Comparison of ENCODE assay signal across 7 cellular contexts in genomic region chr22:36339171-36340065, GRCh38. TPM values are rescaled to one million over a fixed set of nuclear protein-coding genes. Genes with fewer than 3 reads are reported as not detected.
DNase-seq lines count a peak whose midpoint lies in the region; ATAC-seq and TF ChIP-seq lines count a peak whose summit lies in the region.

No MANE protein-coding gene starts in this region.

- peaks cover 99% of the 10 kb centered on the region for H4K20me1 ChIP-seq in IMR-90 (ENCODE audit: insufficient read depth, low read length)

- peak overlapping the region; percentile 58 for H2BK120ac ChIP-seq in IMR-90 (ENCODE audit: low read depth, low read length)

- H3K36me3 Mint-ChIP-seq in activated naive CD4-positive, alpha-beta T cell treated with anti-CD3 and anti-CD28 coated beads, Interleukin-2, amount 50 U/mL, for 24 hours = peaks cover 27% of the 10 kb centered on the region

- H2BK20ac ChIP-seq in IMR-90 (ENCODE audit: low read depth, low read length) = peak overlapping the region; percentile 53; the same call in 1 of the 2 replicates

- peak overlapping the region; percentile 92 for H3K27ac Mint-ChIP-seq in activated naive CD4-positive, alpha-beta T cell treated with anti-CD3 and anti-CD28 coated beads, Interleukin-2, amount 50 U/mL, for 24 hours

- intact Hi-C loops in IMR-90 (cut with micrococcal nuclease) = no loop called here
- intact Hi-C loops in left ventricle myocardium inferior (cut with micrococcal nuclease) = loop anchor here (10.0 kb wide), 1 partner anchor 45 kb away; the partner anchor contains the start of gene MYH9
- intact Hi-C loops in stomach (cut with DNase I; ENCODE audit: low total_unique reads) = no loop called here

- peak; percentile 14; the same call in 1 of the 2 replicates for TF ChIP-seq RAD21 in IMR-90 (IDR thresholded peaks at IDR 0.05; ENCODE audit: low read length)

- H3K9ac ChIP-seq in IMR-90 (ENCODE audit: low read depth, low read length) = peak overlapping the region; percentile 17; the same call in 1 of the 2 replicates

- TF ChIP-seq POLR2A in IMR-90 (IDR thresholded peaks at IDR 0.05; ENCODE audit: low read depth, low read length) (no peak; the same call in 1 of the 2 replicates), stomach (IDR thresholded peaks at IDR 0.05) (no peak)

- peak overlapping the region; percentile 40; the same call in 1 of the 2 replicates for H4K91ac ChIP-seq in IMR-90 (ENCODE audit: insufficient read depth, low read depth, low read length)

- H3K9me3 ChIP-seq in IMR-90 (ENCODE audit: control insufficient read depth, insufficient read depth, low read length) (no peaks in the 10 kb centered on the region), left ventricle myocardium inferior (replicated peaks) (no peaks in the 10 kb centered on the region), stomach (no peaks in the 10 kb centered on the region)

- H2AK5ac ChIP-seq in IMR-90 (ENCODE audit: low read depth, low read length) = peak overlapping the region; percentile 50

- TSS peak; percentile 8 for BruUV-seq in IMR-90 (replicated peaks; lab: Mats Ljungman, UMichigan)

- in situ Hi-C loops in IMR-90 (cut with MboI; ENCODE audit: low sequenced_read_pairs) = no loop called here

- POLR2A ChIA-PET in IMR-90 (lab: Charles Lee; ENCODE audit: unreplicated experiment) = no interaction called here

- peak overlapping the region in 1 of 2 experiments; percentile 70; a peak in 2 of 4 replicates for H4K8ac ChIP-seq in IMR-90 (ENCODE audit: low read depth in 2 of 2, low read length in 2 of 2)

- no peak overlapping the region for H2AK9ac ChIP-seq in IMR-90 (replicated peaks; ENCODE audit: low read depth, low read length, poor library complexity)

- WGBS in IMR-90 (ENCODE audit: extremely low coverage in 2 of 2, insufficient read length in 1 of 2), 2 experiments = 33% methylated on average over 1 of the region's 6 CpGs; no CpG with 5 or more reads in 1 of the 2 experiments
- 45 to 63% (median 53%) methylated on average over 6 of the region's 6 CpGs for WGBS in stomach, 5 donors

- H3K14ac ChIP-seq in IMR-90 (replicated peaks; ENCODE audit: low read depth, low read length) = peak overlapping the region; percentile 87

- H2BK15ac ChIP-seq in IMR-90 (ENCODE audit: low read depth, low read length) = peak overlapping the region; percentile 21; the same call in 1 of the 3 replicates

- H3K4me2 ChIP-seq in IMR-90 (ENCODE audit: low read depth, low read length) = 0 out of 2 replicates have a peak overlapping the region, but pooled peaks have one; percentile 1

- peak overlapping the region; percentile 90 for H2BK5ac ChIP-seq in IMR-90 (ENCODE audit: low read depth, low read length, poor library complexity, severe bottlenecking)

- peaks cover 4 to 79% of the 10 kb centered on the region in 2 experiments; a peak in 3 of 4 replicates for H3K79me1 ChIP-seq in IMR-90 (ENCODE audit: low read depth in 1 of 2, low read length in 2 of 2)

- peak overlapping the region; percentile 25; the same call in 1 of the 2 replicates for H4K5ac ChIP-seq in IMR-90 (ENCODE audit: low read depth, low read length)

- H3K4me3 ChIP-seq in IMR-90 (ENCODE audit: insufficient read depth, low read depth, low read length) (no peak overlapping the region), left ventricle myocardium inferior (no peak overlapping the region), stomach (no peak overlapping the region)

- H3K56ac ChIP-seq in IMR-90 (ENCODE audit: extremely low read depth, insufficient read depth, low read length) = peak overlapping the region; percentile 49; the same call in 1 of the 2 replicates

- H3K36me3 ChIP-seq in IMR-90 (ENCODE audit: control insufficient read depth, insufficient read depth, low read length) (peaks cover 82% of the 10 kb centered on the region), left ventricle myocardium inferior (peaks cover 82% of the 10 kb centered on the region), stomach (peaks cover 57 to 99% (median 94%) of the 10 kb centered on the region in 4 donors)

- peak overlapping the region; percentile 85 for H3K23ac ChIP-seq in IMR-90 (ENCODE audit: low read depth, low read length)

- peaks cover 94% of the 10 kb centered on the region for H3K4me1 Mint-ChIP-seq in activated naive CD4-positive, alpha-beta T cell treated with anti-CD3 and anti-CD28 coated beads, Interleukin-2, amount 50 U/mL, for 24 hours

- peak overlapping the region; percentile 67 for H3K4me3 Mint-ChIP-seq in activated naive CD4-positive, alpha-beta T cell treated with anti-CD3 and anti-CD28 coated beads, Interleukin-2, amount 50 U/mL, for 24 hours

- H3K9me1 ChIP-seq in IMR-90 (ENCODE audit: insufficient read depth, low read length) = peaks cover 43% of the 10 kb centered on the region

- peak overlapping the region; percentile 62 for H3K27ac ChIP-seq in IMR-90 (ENCODE audit: insufficient read depth, low read length)
- peak overlapping the region; percentile 100 for H3K27ac ChIP-seq in left ventricle myocardium inferior (replicated peaks)
- H3K27ac ChIP-seq in stomach = peak overlapping the region in 4 of 5 donors; percentile 95 to 100 (median 95)

- no peaks in the 10 kb centered on the region for H3K27me3 ChIP-seq in IMR-90 (ENCODE audit: control insufficient read depth, insufficient read depth, low read length)
- no peaks in the 10 kb centered on the region for H3K27me3 ChIP-seq in left ventricle myocardium inferior (ENCODE audit: low read depth)
- no peaks in the 10 kb centered on the region for H3K27me3 ChIP-seq in stomach

- dilution Hi-C loops in IMR-90 (cut with HindIII; ENCODE audit: low sequenced_read_pairs, unreplicated experiment) = no loop called here

- H3K4me1 ChIP-seq in IMR-90 (ENCODE audit: control insufficient read depth, insufficient read depth, low read length) (peaks cover 59% of the 10 kb centered on the region), left ventricle myocardium inferior (peaks cover 100% of the 10 kb centered on the region), stomach (peaks cover 82 to 100% (median 97%) of the 10 kb centered on the region in 4 donors)

- peak overlapping the region; percentile 26; the same call in 1 of the 2 replicates for H3K18ac ChIP-seq in IMR-90 (ENCODE audit: low read depth, low read length)

- ATAC-seq in IMR-90 (ENCODE audit: low read depth) = peak; percentile 27

- H3K4ac ChIP-seq in IMR-90 (ENCODE audit: low read depth, low read length) = peak overlapping the region; percentile 78

- DNase-seq in IMR-90 (peak; percentile 78), left ventricle myocardium inferior (no peak), stomach (no peak), NCI-H1694 treated with DMSO at 0.1 percent for 48 hours (lab: John Stamatoyannopoulos, UW) (no peak), NCI-H2196 treated with DMSO at 0.1 percent for 48 hours (lab: John Stamatoyannopoulos, UW; ENCODE audit: unreplicated experiment) (no peak), NCI-H524 (lab: John Stamatoyannopoulos, UW) (no peak)

- H3K9me3 Mint-ChIP-seq in activated naive CD4-positive, alpha-beta T cell treated with anti-CD3 and anti-CD28 coated beads, Interleukin-2, amount 50 U/mL, for 24 hours = no peaks in the 10 kb centered on the region

- H2AFZ ChIP-seq in IMR-90 (replicated peaks; ENCODE audit: low read length, poor library complexity) = no peak overlapping the region

- TF ChIP-seq EP300 in stomach (IDR thresholded peaks at IDR 0.05) = no peak

- TF ChIP-seq CTCF in IMR-90 (conservative IDR thresholded peaks at IDR 0.05; ENCODE audit: low read depth, low read length) (no peak), left ventricle myocardium inferior (IDR thresholded peaks at IDR 0.05; ENCODE audit: borderline replicate concordance) (no peak), stomach (IDR thresholded peaks at IDR 0.05) (no peak)

- no peaks in the 10 kb centered on the region for H3K27me3 Mint-ChIP-seq in activated naive CD4-positive, alpha-beta T cell treated with anti-CD3 and anti-CD28 coated beads, Interleukin-2, amount 50 U/mL, for 24 hours

- CTCF ChIA-PET in IMR-90 (lab: Yijun Ruan, JAX) = no interaction called here

TF ChIP-seq in IMR-90, 13 proteins besides CTCF, POLR2A, EP300 and RAD21:
- TF ChIP-seq MAZ (IDR thresholded peaks at IDR 0.05; ENCODE audit: borderline replicate concordance, low read depth, low read length) (no peak), RFX5 (IDR thresholded peaks at IDR 0.05; ENCODE audit: low read depth, low read length) (no peak), USF2 (IDR thresholded peaks at IDR 0.05; ENCODE audit: low read depth, low read length) (no peak), FOS (IDR thresholded peaks at IDR 0.05; ENCODE audit: low read depth, low read length) (no peak), SMC3 (IDR thresholded peaks at IDR 0.05; ENCODE audit: low read depth, low read length) (no peak), BHLHE40 (IDR thresholded peaks at IDR 0.05; ENCODE audit: low read depth, low read length) (no peak), ELK1 (IDR thresholded peaks at IDR 0.05; ENCODE audit: borderline replicate concordance, low read depth, low read length) (no peak), RCOR1 (IDR thresholded peaks at IDR 0.05; ENCODE audit: insufficient replicate concordance, low read length) (no peak), MAFK (IDR thresholded peaks at IDR 0.05; ENCODE audit: low read depth, low read length) (no peak), CEBPB (IDR thresholded peaks at IDR 0.05; ENCODE audit: low read depth, low read length) (no peak), NFE2L2 (IDR thresholded peaks at IDR 0.05; ENCODE audit: low read depth, low read length) (no peak), CHD1 (IDR thresholded peaks at IDR 0.05; ENCODE audit: low read depth, low read length) (no peak)

RNA-seq across cellular contexts. Expression of gene MYH9, which starts 48.3 kb away (rescaled TPM):
- total RNA-seq in IMR-90 (2012; rRNA removed) (554 and 783 TPM in 2 replicates), left ventricle myocardium inferior (150 TPM), stomach (100 to 1,000 TPM; 155 to 620 (median 272) TPM)
- polyA plus RNA-seq in IMR-90 (2012; rRNA removed) (475 and 507 TPM in 2 replicates), stomach (10 to 100 TPM; 46.7 to 79.3 (median 54.3) TPM)
- 197 and 382 TPM in 2 replicates for polyA plus RNA-seq in IMR-90 (2012; cell fraction: cytosol; rRNA removed)
- polyA plus RNA-seq in IMR-90 (2012; cell fraction: nucleus; rRNA removed; ENCODE audit: low replicate concordance) = 449 and 493 TPM in 2 replicates
